ENCODE assay signal across 29 cellular contexts in genomic region chr3:99315896-99316295, GRCh38.
DNase-seq lines count a peak whose midpoint lies in the region; ATAC-seq, FAIRE-seq and TF ChIP-seq lines count a peak whose summit lies in the region.
"Had no signal": no experiment of that assay in that cellular context is flagged by ENCODE, and none has a peak within 500 bp of the region (broad histone marks: within the 10 kb centered on the region; RNA-seq: fewer than 3 reads in every experiment).

No MANE protein-coding gene starts in this region.

- no peak overlapping the region for H2BK15ac ChIP-seq in IMR-90 (ENCODE audit: low read depth, low read length)

- H3K9me3 Mint-ChIP-seq in astrocyte (ENCODE audit: unreplicated experiment) (peaks cover under 1% of the 10 kb centered on the region), Calu3 (ENCODE audit: low read depth, unreplicated experiment) (no peaks in the 10 kb centered on the region)

- H3K4me2 ChIP-seq in IMR-90 (ENCODE audit: low read depth, low read length), result no peak overlapping the region
- no peak overlapping the region for H3K4me2 ChIP-seq in astrocyte (ENCODE audit: low read length)
- H3K4me2 ChIP-seq: KMS-11 had no signal

- in situ Hi-C loops in IMR-90 (cut with MboI; ENCODE audit: low sequenced_read_pairs) (no loop called here), gastrocnemius medialis (cut with MboI; ENCODE audit: low sequenced_read_pairs in 4 of 4) (no loop called here)

- TF ChIP-seq RAD21 in IMR-90 (IDR thresholded peaks at IDR 0.05; ENCODE audit: low read length), result no peak

- no peak overlapping the region for H3K14ac ChIP-seq in IMR-90 (replicated peaks; ENCODE audit: low read depth, low read length)

- H3K4me3 Mint-ChIP-seq in astrocyte (ENCODE audit: unreplicated experiment) (no peak overlapping the region), Calu3 (ENCODE audit: low read depth, unreplicated experiment) (no peak overlapping the region)
- H3K4me3 Mint-ChIP-seq: activated CD4-positive, alpha-beta T cell treated with anti-CD3 and anti-CD28 coated beads, Interleukin-2, amount 10 ng/mL, durations not matched to agents 7 days and 5 days; activated naive CD8-positive, alpha-beta T cell; activated T-cell treated with anti-CD3 and anti-CD28 coated beads, Interleukin-2, amount 50 U/mL, for 24 hours; effector memory CD8-positive, alpha-beta T cell; immature natural killer cell; neural crest cell; stimulated activated naive B cell treated with anti-CD40 and anti-IgM and Interleukin-4, amounts not matched to agents 10 μg/mL and 1 μg/mL and 100 μg/mL, for 72 hours; type B pancreatic cell; WTC11 had no signal

- intact Hi-C loops in IMR-90 (cut with micrococcal nuclease), result loop anchor here (5.0 kb wide), 1 partner anchor 321 kb away; the partner anchor contains the start of gene COL8A1
- intact Hi-C loops in Calu3 (cut with micrococcal nuclease; ENCODE audit: unreplicated experiment), result no loop called here
- intact Hi-C loops in gastrocnemius medialis (cut with DNase I; ENCODE audit: low total_unique reads), result no loop called here
- intact Hi-C loops in A673 (cut with micrococcal nuclease; ENCODE audit: unreplicated experiment), result no loop called here

- H4K20me1 ChIP-seq in IMR-90 (ENCODE audit: insufficient read depth, low read length) (no peaks in the 10 kb centered on the region), astrocyte (ENCODE audit: insufficient read depth, low read length) (no peaks in the 10 kb centered on the region)

- H3K18ac ChIP-seq in IMR-90 (ENCODE audit: low read depth, low read length), result no peak overlapping the region

- CTCF ChIA-PET in IMR-90 (lab: Yijun Ruan, JAX), result no interaction called here
- CTCF ChIA-PET in Calu3 (lab: Charles Lee), result no interaction called here
- CTCF ChIA-PET in A673 (lab: Charles Lee), result no interaction called here

- H3K27ac Mint-ChIP-seq in astrocyte (ENCODE audit: unreplicated experiment) (no peak overlapping the region), Calu3 (ENCODE audit: unreplicated experiment) (no peak overlapping the region)
- H3K27ac Mint-ChIP-seq: activated CD4-positive, alpha-beta T cell treated with anti-CD3 and anti-CD28 coated beads, Interleukin-2, amount 10 ng/mL, durations not matched to agents 7 days and 5 days; activated naive CD8-positive, alpha-beta T cell; activated T-cell treated with anti-CD3 and anti-CD28 coated beads, Interleukin-2, amount 50 U/mL, for 24 hours; effector memory CD8-positive, alpha-beta T cell; immature natural killer cell; stimulated activated naive B cell treated with anti-CD40 and anti-IgM and Interleukin-4, amounts not matched to agents 10 μg/mL and 1 μg/mL and 100 μg/mL, for 72 hours; type B pancreatic cell; WTC11 had no signal

- H4K8ac ChIP-seq in IMR-90 (ENCODE audit: low read depth in 2 of 2, low read length in 2 of 2), result no peak overlapping the region

- H2AFZ ChIP-seq in IMR-90 (replicated peaks; ENCODE audit: low read length, poor library complexity), result no peak overlapping the region
- H2AFZ ChIP-seq in astrocyte (ENCODE audit: low read depth, low read length), result no peak overlapping the region
- H2AFZ ChIP-seq: parathyroid adenoma had no signal

- TF ChIP-seq POLR2A in IMR-90 (IDR thresholded peaks at IDR 0.05; ENCODE audit: low read depth, low read length) (no peak), gastrocnemius medialis (IDR thresholded peaks at IDR 0.05) (no peak)

- no peak overlapping the region for H3K4ac ChIP-seq in IMR-90 (ENCODE audit: low read depth, low read length)

- no peak overlapping the region for H4K5ac ChIP-seq in IMR-90 (ENCODE audit: low read depth, low read length)

- TF ChIP-seq CTCF in IMR-90 (conservative IDR thresholded peaks at IDR 0.05; ENCODE audit: low read depth, low read length) (no peak), astrocyte (IDR thresholded peaks at IDR 0.05; ENCODE audit: insufficient read depth, low read depth, low read length) (no peak), fibroblast of mammary gland (conservative IDR thresholded peaks at IDR 0.05; ENCODE audit: control insufficient read depth, insufficient read depth, low read depth, low read length) (no peak), Calu3 (IDR thresholded peaks at IDR 0.05; ENCODE audit: unreplicated experiment) (no peak), gastrocnemius medialis (IDR thresholded peaks at IDR 0.05 in 4 of 5, conservative IDR thresholded peaks at IDR 0.05 in 1 of 5) (no peak), A673 (conservative IDR thresholded peaks at IDR 0.05; ENCODE audit: low read depth, low read length) (no peak)

- H4K91ac ChIP-seq in IMR-90 (ENCODE audit: insufficient read depth, low read depth, low read length), result no peak overlapping the region; the same call in 1 of the 2 replicates

- H3K9ac ChIP-seq in IMR-90 (ENCODE audit: low read depth, low read length) (no peak overlapping the region), astrocyte (ENCODE audit: low read length) (no peak overlapping the region)
- H3K9ac ChIP-seq: KMS-11, parathyroid adenoma had no signal

- no peak overlapping the region for H3K23ac ChIP-seq in IMR-90 (ENCODE audit: low read depth, low read length)

- H3K9me1 ChIP-seq in IMR-90 (ENCODE audit: insufficient read depth, low read length), result no peaks in the 10 kb centered on the region

- no peak overlapping the region for H3K4me3 ChIP-seq in IMR-90 (ENCODE audit: insufficient read depth, low read depth, low read length)
- H3K4me3 ChIP-seq in astrocyte (ENCODE audit: insufficient read depth, low read depth, low read length), result no peak overlapping the region
- H3K4me3 ChIP-seq in fibroblast of mammary gland (ENCODE audit: control insufficient read depth, low read depth, low read length), result no peak overlapping the region
- H3K4me3 ChIP-seq in gastrocnemius medialis, result no peak overlapping the region
- H3K4me3 ChIP-seq in A673 (ENCODE audit: low read depth, low read length, poor library complexity, severe bottlenecking), result no peak overlapping the region
- H3K4me3 ChIP-seq: left lung had no signal

- no peak overlapping the region for H2BK120ac ChIP-seq in IMR-90 (ENCODE audit: low read depth, low read length)

- no peak overlapping the region for H3K56ac ChIP-seq in IMR-90 (ENCODE audit: extremely low read depth, insufficient read depth, low read length)

- H3K79me1 ChIP-seq in IMR-90 (ENCODE audit: low read depth in 1 of 2, low read length in 2 of 2), result no peaks in the 10 kb centered on the region

- DNase-seq in IMR-90 (peak; percentile 25), astrocyte (ENCODE audit: low read depth) (peak; percentile 8), fibroblast of mammary gland (ENCODE audit: low read depth) (peak; percentile 70), Calu3 (no peak), SIG-M5 treated with dmso at 0.1 percent for 504 hours (lab: John Stamatoyannopoulos, UW; ENCODE audit: unreplicated experiment) (no peak), gastrocnemius medialis (no peak), A673 (ENCODE audit: low spot score) (no peak)
- DNase-seq: activated CD4-positive, alpha-beta T cell treated with anti-CD3 and anti-CD28 coated beads, Interleukin-2, amount 10 ng/mL, durations not matched to agents 7 days and 5 days; activated effector memory CD4-positive, alpha-beta T cell treated with anti-CD3 and anti-CD28 coated beads, Interleukin-2, amount 50 U/mL, for 16 hours; activated T-cell treated with anti-CD3 and anti-CD28 coated beads, Interleukin-2, amount 50 U/mL, for 24 hours; Caco-2; central memory CD4-positive, alpha-beta T cell; effector memory CD8-positive, alpha-beta T cell; immature natural killer cell; left lung; mesenchymal stem cell; NCI-H1417 treated with DMSO at 0.1 percent for 48 hours; NCI-H748 treated with DMSO at 0.1 percent for 48 hours; small intestine; stimulated activated naive B cell treated with anti-CD40 and anti-IgM and Interleukin-4, amounts not matched to agents 10 μg/mL and 1 μg/mL and 100 μg/mL, for 72 hours; substantia nigra had no signal

- H3K9me3 ChIP-seq in IMR-90 (ENCODE audit: control insufficient read depth, insufficient read depth, low read length), result no peaks in the 10 kb centered on the region
- no peaks in the 10 kb centered on the region for H3K9me3 ChIP-seq in astrocyte (ENCODE audit: insufficient read depth, low read depth, low read length)
- no peaks in the 10 kb centered on the region for H3K9me3 ChIP-seq in gastrocnemius medialis
- H3K9me3 ChIP-seq in A673 (ENCODE audit: low read depth, low read length, poor library complexity, severe bottlenecking), result no peaks in the 10 kb centered on the region
- H3K9me3 ChIP-seq: Caco-2 had no signal

- H3K27ac ChIP-seq in IMR-90 (ENCODE audit: insufficient read depth, low read length) (no peak overlapping the region), astrocyte (ENCODE audit: low read depth, low read length) (no peak overlapping the region), gastrocnemius medialis (no peak overlapping the region), A673 (ENCODE audit: low read depth, low read length, poor library complexity, severe bottlenecking) (no peak overlapping the region)
- H3K27ac ChIP-seq: C4-2B, KMS-11, left lung, parathyroid adenoma, RWPE1 had no signal

- no CpG with 5 or more reads among the region's 3 CpGs for WGBS in IMR-90 (ENCODE audit: extremely low coverage in 2 of 2, insufficient read length in 1 of 2), 2 experiments

- ATAC-seq in IMR-90 (ENCODE audit: low read depth), result no peak
- ATAC-seq in gastrocnemius medialis, result no peak
- ATAC-seq: effector memory CD8-positive, alpha-beta T cell; left lung; stimulated activated naive B cell treated with anti-CD40 and anti-IgM and Interleukin-4, amounts not matched to agents 10 μg/mL and 1 μg/mL and 100 μg/mL, for 72 hours; WTC11 had no signal

- H3K27me3 Mint-ChIP-seq in astrocyte (ENCODE audit: low read depth, unreplicated experiment), result no peaks in the 10 kb centered on the region
- no peaks in the 10 kb centered on the region for H3K27me3 Mint-ChIP-seq in Calu3 (ENCODE audit: unreplicated experiment)
- H3K27me3 Mint-ChIP-seq: activated CD4-positive, alpha-beta T cell treated with anti-CD3 and anti-CD28 coated beads, Interleukin-2, amount 10 ng/mL, durations not matched to agents 7 days and 5 days; activated naive CD8-positive, alpha-beta T cell; activated T-cell treated with anti-CD3 and anti-CD28 coated beads, Interleukin-2, amount 50 U/mL, for 24 hours; effector memory CD8-positive, alpha-beta T cell; stimulated activated naive B cell treated with anti-CD40 and anti-IgM and Interleukin-4, amounts not matched to agents 10 μg/mL and 1 μg/mL and 100 μg/mL, for 72 hours; type B pancreatic cell had no signal

- H3K36me3 ChIP-seq in IMR-90 (ENCODE audit: control insufficient read depth, insufficient read depth, low read length) (no peaks in the 10 kb centered on the region), astrocyte (ENCODE audit: insufficient read depth, low read length) (no peaks in the 10 kb centered on the region), gastrocnemius medialis (no peaks in the 10 kb centered on the region), A673 (ENCODE audit: insufficient read depth, low read length, poor library complexity, severe bottlenecking) (no peaks in the 10 kb centered on the region)
- H3K36me3 ChIP-seq: left lung had no signal

- peaks cover 7% of the 10 kb centered on the region for H3K4me1 ChIP-seq in IMR-90 (ENCODE audit: control insufficient read depth, insufficient read depth, low read length)
- H3K4me1 ChIP-seq in astrocyte (ENCODE audit: insufficient read depth, low read length), result peaks cover 16% of the 10 kb centered on the region
- H3K4me1 ChIP-seq in gastrocnemius medialis, result no peaks in the 10 kb centered on the region
- H3K4me1 ChIP-seq in A673 (ENCODE audit: insufficient read depth, low read length, poor library complexity, severe bottlenecking), result no peaks in the 10 kb centered on the region
- H3K4me1 ChIP-seq: Caco-2, left lung, parathyroid adenoma had no signal

- BruUV-seq in IMR-90 (replicated peaks; lab: Mats Ljungman, UMichigan), result no TSS peak
- BruUV-seq in Calu3 (replicated peaks; lab: Mats Ljungman, UMichigan), result no TSS peak
- no TSS peak for BruUV-seq in A673 (replicated peaks; lab: Mats Ljungman, UMichigan)

- peaks cover 22% of the 10 kb centered on the region for H3K4me1 Mint-ChIP-seq in astrocyte (ENCODE audit: low read depth, unreplicated experiment)
- no peaks in the 10 kb centered on the region for H3K4me1 Mint-ChIP-seq in Calu3 (ENCODE audit: low read depth, unreplicated experiment)
- H3K4me1 Mint-ChIP-seq: activated CD4-positive, alpha-beta T cell treated with anti-CD3 and anti-CD28 coated beads, Interleukin-2, amount 10 ng/mL, durations not matched to agents 7 days and 5 days; immature natural killer cell; neural crest cell; stimulated activated naive B cell treated with anti-CD40 and anti-IgM and Interleukin-4, amounts not matched to agents 10 μg/mL and 1 μg/mL and 100 μg/mL, for 72 hours; WTC11 had no signal

- H2AK9ac ChIP-seq in IMR-90 (replicated peaks; ENCODE audit: low read depth, low read length, poor library complexity), result no peak overlapping the region

- POLR2A ChIA-PET in IMR-90 (lab: Charles Lee; ENCODE audit: unreplicated experiment) (no interaction called here), A673 (lab: Charles Lee; ENCODE audit: low non-redundant PET) (no interaction called here)

- H3K79me2 ChIP-seq in astrocyte (ENCODE audit: insufficient read depth, low read length), result no peaks in the 10 kb centered on the region
- H3K79me2 ChIP-seq: parathyroid adenoma had no signal

- no peak overlapping the region for H2BK5ac ChIP-seq in IMR-90 (ENCODE audit: low read depth, low read length, poor library complexity, severe bottlenecking)

- no peak overlapping the region for H2AK5ac ChIP-seq in IMR-90 (ENCODE audit: low read depth, low read length)

- H2BK20ac ChIP-seq in IMR-90 (ENCODE audit: low read depth, low read length), result no peak overlapping the region

- dilution Hi-C loops in IMR-90 (cut with HindIII; ENCODE audit: low sequenced_read_pairs, unreplicated experiment), result no loop called here

- no peak for FAIRE-seq in astrocyte (lab: Jason Lieb, UNC)
- FAIRE-seq: small intestine had no signal

- no peaks in the 10 kb centered on the region for H3K27me3 ChIP-seq in IMR-90 (ENCODE audit: control insufficient read depth, insufficient read depth, low read length)
- no peaks in the 10 kb centered on the region for H3K27me3 ChIP-seq in astrocyte (ENCODE audit: insufficient read depth, low read length)
- H3K27me3 ChIP-seq in gastrocnemius medialis, result no peaks in the 10 kb centered on the region
- no peaks in the 10 kb centered on the region for H3K27me3 ChIP-seq in A673 (replicated peaks; ENCODE audit: insufficient read depth, low read depth, low read length, poor library complexity)
- H3K27me3 ChIP-seq: left lung had no signal

- H3K36me3 Mint-ChIP-seq in astrocyte (ENCODE audit: low read depth, unreplicated experiment) (no peaks in the 10 kb centered on the region), Calu3 (ENCODE audit: insufficient read depth, unreplicated experiment) (no peaks in the 10 kb centered on the region)
- H3K36me3 Mint-ChIP-seq: activated naive CD8-positive, alpha-beta T cell; immature natural killer cell; stimulated activated naive B cell treated with anti-CD40 and anti-IgM and Interleukin-4, amounts not matched to agents 10 μg/mL and 1 μg/mL and 100 μg/mL, for 72 hours; type B pancreatic cell; WTC11 had no signal

Comparison
In these comparisons a context has a peak if more than half of its experiments do, and no peak if none do; other contexts are left out.
1. DNase-seq: peak in IMR-90 (single experiment), astrocyte (single experiment) and fibroblast of mammary gland (single experiment); none in Calu3 (single experiment), SIG-M5 treated with dmso at 0.1 percent for 504 hours (single experiment), gastrocnemius medialis (0 of 2) and A673 (single experiment).